In the genomic region with DNA sequence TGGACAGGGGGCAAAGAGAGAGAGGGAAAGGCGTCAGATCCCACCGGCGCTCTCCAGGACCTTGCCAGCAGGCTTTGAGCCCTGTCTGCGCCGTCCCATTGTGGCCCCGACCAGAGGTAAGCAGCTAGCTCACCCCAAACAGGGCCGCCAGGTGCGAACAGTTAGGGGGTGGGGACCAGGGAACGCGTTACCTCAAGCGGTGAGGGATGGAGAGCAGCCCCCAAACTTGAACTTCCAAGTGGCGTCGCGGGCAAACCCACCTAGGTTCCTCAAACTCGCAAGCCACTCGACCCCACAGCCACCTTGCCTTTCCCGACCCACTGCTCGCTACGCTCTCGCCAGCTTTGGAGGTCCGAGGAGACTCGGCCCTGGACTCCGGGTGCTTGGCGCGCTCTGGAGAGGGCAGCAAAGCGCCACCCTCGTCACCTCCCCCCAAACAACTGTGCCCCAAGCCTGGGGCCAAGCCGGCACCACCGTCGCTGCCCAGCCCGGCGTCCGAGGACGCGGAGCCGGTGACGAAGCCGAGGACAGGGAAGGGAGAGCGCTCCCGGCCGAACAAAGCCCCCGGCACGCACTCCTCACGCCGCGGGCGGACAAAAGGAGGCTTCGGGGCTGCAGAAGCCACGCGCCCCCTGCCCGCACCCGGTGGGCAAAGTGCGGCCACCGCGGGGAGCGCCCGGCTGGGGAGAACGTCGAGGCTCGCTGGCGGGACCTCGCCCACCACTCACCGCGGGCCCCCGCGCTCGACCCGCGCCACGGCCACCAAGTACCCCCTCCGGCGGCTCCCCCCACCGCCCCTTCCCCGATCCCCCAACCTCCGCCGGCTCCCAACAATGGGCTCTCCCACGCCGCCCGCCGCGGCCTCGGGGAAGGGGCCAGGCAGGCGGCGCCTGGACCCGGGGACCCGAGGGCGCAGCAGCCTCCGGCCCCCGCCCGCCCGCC, we compare ENCODE assay signal across 1 cellular context.
TF ChIP-seq lines count a peak whose summit lies in the region.

No MANE protein-coding gene starts in this region.

TF ChIP-seq in K562, 482 proteins besides CTCF, POLR2A, EP300 and RAD21 (continued from another document and continues in another):
- TF ChIP-seq, protein P1, sequence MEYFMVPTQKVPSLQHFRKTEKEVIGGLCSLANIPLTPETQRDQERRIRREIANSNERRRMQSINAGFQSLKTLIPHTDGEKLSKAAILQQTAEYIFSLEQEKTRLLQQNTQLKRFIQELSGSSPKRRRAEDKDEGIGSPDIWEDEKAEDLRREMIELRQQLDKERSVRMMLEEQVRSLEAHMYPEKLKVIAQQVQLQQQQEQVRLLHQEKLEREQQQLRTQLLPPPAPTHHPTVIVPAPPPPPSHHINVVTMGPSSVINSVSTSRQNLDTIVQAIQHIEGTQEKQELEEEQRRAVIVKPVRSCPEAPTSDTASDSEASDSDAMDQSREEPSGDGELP (CRISPR knock-in tag; IDR thresholded peaks at IDR 0.05; ENCODE audit: borderline replicate concordance) = no peak
- TF ChIP-seq TCFL5 (CRISPR knock-in tag; conservative IDR thresholded peaks at IDR 0.05) (no peak), ZNF764 (CRISPR knock-in tag; IDR thresholded peaks at IDR 0.05; ENCODE audit: low read depth) (no peak), ZNF384 (IDR thresholded peaks at IDR 0.05; ENCODE audit: low read depth, low read length) (no peak), TRIM28 (IDR thresholded peaks at IDR 0.05) (no peak), SRSF1 (IDR thresholded peaks at IDR 0.05; ENCODE audit: low read depth, low read length) (no peak), HDGF (IDR thresholded peaks at IDR 0.05) (no peak), RBFOX2 (IDR thresholded peaks at IDR 0.05; ENCODE audit: low read depth, low read length) (peak; percentile 71), E2F3 (CRISPR knock-in tag; IDR thresholded peaks at IDR 0.05) (no peak), HNRNPH1 (optimal IDR thresholded peaks at IDR 0.05; ENCODE audit: low read depth, low read length) (no peak), ZBTB17 (CRISPR knock-in tag; IDR thresholded peaks at IDR 0.05) (no peak), HLTF (IDR thresholded peaks at IDR 0.05) (no peak), MCM2 (IDR thresholded peaks at IDR 0.05; ENCODE audit: low read depth) (no peak), ZNF589 (CRISPR knock-in tag; IDR thresholded peaks at IDR 0.05; ENCODE audit: low read depth) (no peak), ZNF77 (CRISPR knock-in tag; IDR thresholded peaks at IDR 0.05) (no peak), HCFC1 (IDR thresholded peaks at IDR 0.05; ENCODE audit: low read depth, low read length) (no peak), ZNF76 (CRISPR knock-in tag; IDR thresholded peaks at IDR 0.05; ENCODE audit: borderline replicate concordance) (no peak), ZFX (CRISPR knock-in tag; IDR thresholded peaks at IDR 0.05) (peak; percentile 48), ZNF57 (CRISPR knock-in tag; IDR thresholded peaks at IDR 0.05) (no peak), RBM22 (IDR thresholded peaks at IDR 0.05; ENCODE audit: low read depth, low read length, poor library complexity, severe bottlenecking) (no peak), HDAC2 (IDR thresholded peaks at IDR 0.05) (no peak), MECOM (CRISPR knock-in tag; IDR thresholded peaks at IDR 0.05) (no peak), ZNF583 (CRISPR knock-in tag; IDR thresholded peaks at IDR 0.05) (no peak), CSDE1 (IDR thresholded peaks at IDR 0.05) (no peak), ZNF41 (CRISPR knock-in tag; conservative IDR thresholded peaks at IDR 0.05) (no peak), ZC3H8 (IDR thresholded peaks at IDR 0.05) (no peak), POLR3G (IDR thresholded peaks at IDR 0.05; ENCODE audit: extremely low read depth, insufficient read length, insufficient replicate concordance) (no peak), NCOA4 (IDR thresholded peaks at IDR 0.05; ENCODE audit: partially characterized antibody) (no peak), SAP30 (IDR thresholded peaks at IDR 0.05; ENCODE audit: borderline replicate concordance, insufficient read depth, low read depth, low read length, poor library complexity, severe bottlenecking) (peak; percentile 16), TFAM (CRISPR knock-in tag; conservative IDR thresholded peaks at IDR 0.05) (no peak), POLR2B (IDR thresholded peaks at IDR 0.05; ENCODE audit: low read depth, partially characterized antibody) (no peak), MAZ (CRISPR knock-in tag; conservative IDR thresholded peaks at IDR 0.05 in 1 of 2, IDR thresholded peaks at IDR 0.05 in 1 of 2) (peak in 1 of 2 experiments; percentile 64; a peak in 1 of 4 replicates), TCF3 (CRISPR knock-in tag; IDR thresholded peaks at IDR 0.05) (0 out of 2 replicates have a peak, but pooled peaks have one; percentile 6), ZNF445 (CRISPR knock-in tag; IDR thresholded peaks at IDR 0.05; ENCODE audit: low read depth) (no peak), PRMT5 (CRISPR knock-in tag; IDR thresholded peaks at IDR 0.05) (no peak), NFRKB (IDR thresholded peaks at IDR 0.05; ENCODE audit: low read depth) (no peak), RBM34 (IDR thresholded peaks at IDR 0.05; ENCODE audit: borderline replicate concordance, insufficient read depth, low read length) (no peak), FUS (optimal IDR thresholded peaks at IDR 0.05; ENCODE audit: low read depth, low read length) (no peak), MTA3 (IDR thresholded peaks at IDR 0.05; ENCODE audit: borderline replicate concordance) (peak; percentile 54; the same call in 1 of the 2 replicates), POLR2G (IDR thresholded peaks at IDR 0.05; ENCODE audit: low read depth, low read length) (peak; percentile 55), U2AF1 (optimal IDR thresholded peaks at IDR 0.05; ENCODE audit: low read depth, low read length) (no peak)
- TF ChIP-seq, protein P2, sequence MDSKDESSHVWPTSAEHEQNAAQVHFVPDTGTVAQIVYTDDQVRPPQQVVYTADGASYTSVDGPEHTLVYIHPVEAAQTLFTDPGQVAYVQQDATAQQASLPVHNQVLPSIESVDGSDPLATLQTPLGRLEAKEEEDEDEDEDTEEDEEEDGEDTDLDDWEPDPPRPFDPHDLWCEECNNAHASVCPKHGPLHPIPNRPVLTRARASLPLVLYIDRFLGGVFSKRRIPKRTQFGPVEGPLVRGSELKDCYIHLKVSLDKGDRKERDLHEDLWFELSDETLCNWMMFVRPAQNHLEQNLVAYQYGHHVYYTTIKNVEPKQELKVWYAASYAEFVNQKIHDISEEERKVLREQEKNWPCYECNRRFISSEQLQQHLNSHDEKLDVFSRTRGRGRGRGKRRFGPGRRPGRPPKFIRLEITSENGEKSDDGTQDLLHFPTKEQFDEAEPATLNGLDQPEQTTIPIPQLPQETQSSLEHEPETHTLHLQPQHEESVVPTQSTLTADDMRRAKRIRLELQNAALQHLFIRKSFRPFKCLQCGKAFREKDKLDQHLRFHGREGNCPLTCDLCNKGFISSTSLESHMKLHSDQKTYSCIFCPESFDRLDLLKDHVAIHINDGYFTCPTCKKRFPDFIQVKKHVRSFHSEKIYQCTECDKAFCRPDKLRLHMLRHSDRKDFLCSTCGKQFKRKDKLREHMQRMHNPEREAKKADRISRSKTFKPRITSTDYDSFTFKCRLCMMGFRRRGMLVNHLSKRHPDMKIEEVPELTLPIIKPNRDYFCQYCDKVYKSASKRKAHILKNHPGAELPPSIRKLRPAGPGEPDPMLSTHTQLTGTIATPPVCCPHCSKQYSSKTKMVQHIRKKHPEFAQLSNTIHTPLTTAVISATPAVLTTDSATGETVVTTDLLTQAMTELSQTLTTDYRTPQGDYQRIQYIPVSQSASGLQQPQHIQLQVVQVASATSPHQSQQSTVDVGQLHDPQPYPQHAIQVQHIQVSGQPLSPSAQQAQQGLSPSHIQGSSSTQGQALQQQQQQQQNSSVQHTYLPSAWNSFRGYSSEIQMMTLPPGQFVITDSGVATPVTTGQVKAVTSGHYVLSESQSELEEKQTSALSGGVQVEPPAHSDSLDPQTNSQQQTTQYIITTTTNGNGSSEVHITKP (IDR thresholded peaks at IDR 0.05; ENCODE audit: partially characterized antibody) = peak; percentile 60
- TF ChIP-seq, protein P3, sequence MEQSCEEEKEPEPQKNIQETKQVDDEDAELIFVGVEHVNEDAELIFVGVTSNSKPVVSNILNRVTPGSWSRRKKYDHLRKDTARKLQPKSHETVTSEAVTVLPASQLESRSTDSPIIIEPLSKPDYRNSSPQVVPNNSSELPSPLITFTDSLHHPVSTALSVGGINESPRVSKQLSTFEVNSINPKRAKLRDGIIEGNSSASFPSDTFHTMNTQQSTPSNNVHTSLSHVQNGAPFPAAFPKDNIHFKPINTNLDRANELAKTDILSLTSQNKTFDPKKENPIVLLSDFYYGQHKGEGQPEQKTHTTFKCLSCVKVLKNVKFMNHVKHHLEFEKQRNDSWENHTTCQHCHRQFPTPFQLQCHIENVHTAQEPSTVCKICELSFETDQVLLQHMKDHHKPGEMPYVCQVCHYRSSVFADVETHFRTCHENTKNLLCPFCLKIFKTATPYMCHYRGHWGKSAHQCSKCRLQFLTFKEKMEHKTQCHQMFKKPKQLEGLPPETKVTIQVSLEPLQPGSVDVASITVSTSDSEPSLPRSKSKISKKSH (CRISPR knock-in tag; IDR thresholded peaks at IDR 0.05) = no peak
- TF ChIP-seq, protein P4, sequence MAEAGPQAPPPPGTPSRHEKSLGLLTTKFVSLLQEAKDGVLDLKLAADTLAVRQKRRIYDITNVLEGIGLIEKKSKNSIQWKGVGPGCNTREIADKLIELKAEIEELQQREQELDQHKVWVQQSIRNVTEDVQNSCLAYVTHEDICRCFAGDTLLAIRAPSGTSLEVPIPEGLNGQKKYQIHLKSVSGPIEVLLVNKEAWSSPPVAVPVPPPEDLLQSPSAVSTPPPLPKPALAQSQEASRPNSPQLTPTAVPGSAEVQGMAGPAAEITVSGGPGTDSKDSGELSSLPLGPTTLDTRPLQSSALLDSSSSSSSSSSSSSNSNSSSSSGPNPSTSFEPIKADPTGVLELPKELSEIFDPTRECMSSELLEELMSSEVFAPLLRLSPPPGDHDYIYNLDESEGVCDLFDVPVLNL (CRISPR knock-in tag; IDR thresholded peaks at IDR 0.05; ENCODE audit: low read depth) = no peak
- TF ChIP-seq, protein P5, sequence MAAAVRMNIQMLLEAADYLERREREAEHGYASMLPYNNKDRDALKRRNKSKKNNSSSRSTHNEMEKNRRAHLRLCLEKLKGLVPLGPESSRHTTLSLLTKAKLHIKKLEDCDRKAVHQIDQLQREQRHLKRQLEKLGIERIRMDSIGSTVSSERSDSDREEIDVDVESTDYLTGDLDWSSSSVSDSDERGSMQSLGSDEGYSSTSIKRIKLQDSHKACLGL (CRISPR knock-in tag; IDR thresholded peaks at IDR 0.05; ENCODE audit: borderline replicate concordance, poor library complexity, severe bottlenecking) = no peak
- TF ChIP-seq, protein P6, sequence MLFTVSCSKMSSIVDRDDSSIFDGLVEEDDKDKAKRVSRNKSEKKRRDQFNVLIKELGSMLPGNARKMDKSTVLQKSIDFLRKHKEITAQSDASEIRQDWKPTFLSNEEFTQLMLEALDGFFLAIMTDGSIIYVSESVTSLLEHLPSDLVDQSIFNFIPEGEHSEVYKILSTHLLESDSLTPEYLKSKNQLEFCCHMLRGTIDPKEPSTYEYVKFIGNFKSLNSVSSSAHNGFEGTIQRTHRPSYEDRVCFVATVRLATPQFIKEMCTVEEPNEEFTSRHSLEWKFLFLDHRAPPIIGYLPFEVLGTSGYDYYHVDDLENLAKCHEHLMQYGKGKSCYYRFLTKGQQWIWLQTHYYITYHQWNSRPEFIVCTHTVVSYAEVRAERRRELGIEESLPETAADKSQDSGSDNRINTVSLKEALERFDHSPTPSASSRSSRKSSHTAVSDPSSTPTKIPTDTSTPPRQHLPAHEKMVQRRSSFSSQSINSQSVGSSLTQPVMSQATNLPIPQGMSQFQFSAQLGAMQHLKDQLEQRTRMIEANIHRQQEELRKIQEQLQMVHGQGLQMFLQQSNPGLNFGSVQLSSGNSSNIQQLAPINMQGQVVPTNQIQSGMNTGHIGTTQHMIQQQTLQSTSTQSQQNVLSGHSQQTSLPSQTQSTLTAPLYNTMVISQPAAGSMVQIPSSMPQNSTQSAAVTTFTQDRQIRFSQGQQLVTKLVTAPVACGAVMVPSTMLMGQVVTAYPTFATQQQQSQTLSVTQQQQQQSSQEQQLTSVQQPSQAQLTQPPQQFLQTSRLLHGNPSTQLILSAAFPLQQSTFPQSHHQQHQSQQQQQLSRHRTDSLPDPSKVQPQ (CRISPR knock-in tag; IDR thresholded peaks at IDR 0.05; ENCODE audit: borderline replicate concordance) = no peak
- TF ChIP-seq, protein P7, sequence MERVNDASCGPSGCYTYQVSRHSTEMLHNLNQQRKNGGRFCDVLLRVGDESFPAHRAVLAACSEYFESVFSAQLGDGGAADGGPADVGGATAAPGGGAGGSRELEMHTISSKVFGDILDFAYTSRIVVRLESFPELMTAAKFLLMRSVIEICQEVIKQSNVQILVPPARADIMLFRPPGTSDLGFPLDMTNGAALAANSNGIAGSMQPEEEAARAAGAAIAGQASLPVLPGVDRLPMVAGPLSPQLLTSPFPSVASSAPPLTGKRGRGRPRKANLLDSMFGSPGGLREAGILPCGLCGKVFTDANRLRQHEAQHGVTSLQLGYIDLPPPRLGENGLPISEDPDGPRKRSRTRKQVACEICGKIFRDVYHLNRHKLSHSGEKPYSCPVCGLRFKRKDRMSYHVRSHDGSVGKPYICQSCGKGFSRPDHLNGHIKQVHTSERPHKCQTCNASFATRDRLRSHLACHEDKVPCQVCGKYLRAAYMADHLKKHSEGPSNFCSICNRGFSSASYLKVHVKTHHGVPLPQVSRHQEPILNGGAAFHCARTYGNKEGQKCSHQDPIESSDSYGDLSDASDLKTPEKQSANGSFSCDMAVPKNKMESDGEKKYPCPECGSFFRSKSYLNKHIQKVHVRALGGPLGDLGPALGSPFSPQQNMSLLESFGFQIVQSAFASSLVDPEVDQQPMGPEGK (CRISPR knock-in tag; IDR thresholded peaks at IDR 0.05; ENCODE audit: borderline replicate concordance) = no peak
- TF ChIP-seq, protein P8, sequence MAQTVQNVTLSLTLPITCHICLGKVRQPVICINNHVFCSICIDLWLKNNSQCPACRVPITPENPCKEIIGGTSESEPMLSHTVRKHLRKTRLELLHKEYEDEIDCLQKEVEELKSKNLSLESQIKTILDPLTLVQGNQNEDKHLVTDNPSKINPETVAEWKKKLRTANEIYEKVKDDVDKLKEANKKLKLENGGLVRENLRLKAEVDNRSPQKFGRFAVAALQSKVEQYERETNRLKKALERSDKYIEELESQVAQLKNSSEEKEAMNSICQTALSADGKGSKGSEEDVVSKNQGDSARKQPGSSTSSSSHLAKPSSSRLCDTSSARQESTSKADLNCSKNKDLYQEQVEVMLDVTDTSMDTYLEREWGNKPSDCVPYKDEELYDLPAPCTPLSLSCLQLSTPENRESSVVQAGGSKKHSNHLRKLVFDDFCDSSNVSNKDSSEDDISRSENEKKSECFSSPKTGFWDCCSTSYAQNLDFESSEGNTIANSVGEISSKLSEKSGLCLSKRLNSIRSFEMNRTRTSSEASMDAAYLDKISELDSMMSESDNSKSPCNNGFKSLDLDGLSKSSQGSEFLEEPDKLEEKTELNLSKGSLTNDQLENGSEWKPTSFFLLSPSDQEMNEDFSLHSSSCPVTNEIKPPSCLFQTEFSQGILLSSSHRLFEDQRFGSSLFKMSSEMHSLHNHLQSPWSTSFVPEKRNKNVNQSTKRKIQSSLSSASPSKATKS (CRISPR knock-in tag; IDR thresholded peaks at IDR 0.05) = no peak
